9 cellular contexts compared by ENCODE assay signal in the genomic region with DNA sequence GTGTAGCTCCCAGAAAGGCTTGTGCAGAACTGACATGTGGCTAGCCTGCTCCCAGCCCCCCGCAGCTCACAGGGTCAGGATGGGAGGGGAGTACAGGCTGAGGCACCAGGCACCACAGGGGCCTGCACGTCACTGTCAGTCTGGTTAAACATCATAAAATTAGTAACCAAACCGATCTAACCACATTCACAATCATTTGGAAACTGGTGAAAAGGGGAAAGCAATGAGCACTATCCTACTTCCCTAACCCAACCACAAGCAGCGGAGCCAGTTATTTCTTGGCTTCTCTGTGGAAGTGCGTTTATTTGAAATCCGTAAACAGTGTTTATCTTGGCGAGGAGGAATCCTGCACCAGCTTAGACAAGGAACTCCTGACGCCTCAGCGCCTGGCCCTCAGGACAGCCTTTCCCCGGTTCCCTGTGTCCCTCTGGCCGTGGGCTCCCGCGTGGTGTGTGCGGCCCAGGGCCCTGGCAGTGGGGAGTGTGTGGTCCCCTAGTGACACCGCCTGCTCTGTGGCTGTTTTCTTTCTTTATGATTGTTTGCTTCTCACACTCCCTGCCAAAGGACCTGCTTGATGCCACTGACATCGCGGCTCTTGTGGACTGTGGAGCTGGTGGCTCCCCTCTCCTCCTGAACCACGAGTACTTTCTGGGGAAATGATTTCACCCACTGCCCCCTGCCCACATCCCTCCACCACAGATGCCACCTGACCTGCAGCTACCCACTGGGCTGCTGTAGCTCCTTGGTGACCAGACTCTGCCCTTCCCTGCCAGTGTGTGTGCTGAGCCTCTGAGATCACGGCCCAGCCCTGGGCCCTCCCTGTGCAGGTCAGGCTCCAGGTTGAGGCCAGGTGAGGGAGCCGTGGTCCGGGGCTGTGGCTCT. TPM values are rescaled to one million over a fixed set of nuclear protein-coding genes. Genes with fewer than 3 reads are reported as not detected.
DNase-seq lines count a peak whose midpoint lies in the region; ATAC-seq and TF ChIP-seq lines count a peak whose summit lies in the region.
"Had no signal": no experiment of that assay in that cellular context is flagged by ENCODE, and none has a peak within 500 bp of the region (broad histone marks: within the 10 kb centered on the region; RNA-seq: fewer than 3 reads in every experiment).

No MANE protein-coding gene starts in this region.

- H3K36me3 Mint-ChIP-seq in activated B cell treated with CpG ODN at 0.5 μM for 24 hours (ENCODE audit: low read depth) (peaks cover 6% of the 10 kb centered on the region), endothelial cell (ENCODE audit: low read depth, unreplicated experiment) (no peaks in the 10 kb centered on the region)

- peaks cover 36% of the 10 kb centered on the region for H3K4me1 Mint-ChIP-seq in activated B cell treated with CpG ODN at 0.5 μM for 24 hours
- H3K4me1 Mint-ChIP-seq in endothelial cell (ENCODE audit: unreplicated experiment), result peaks cover 4% of the 10 kb centered on the region

- peak overlapping the region; percentile 26 to 57 for H3K27ac ChIP-seq in right atrium auricular region
- H3K27ac ChIP-seq: SJCRH30 had no signal

- DNase-seq in Caki2 (ENCODE audit: low read depth) (peak; percentile 84), activated B cell treated with CpG ODN at 0.5 μM for 24 hours (peak; percentile 49), right atrium auricular region (ENCODE audit: low spot score) (peak; percentile 67), endothelial cell (ENCODE audit: low spot score) (no peak), NCI-H1105 (lab: John Stamatoyannopoulos, UW) (no peak)
- peak; percentile 39 to 53 for DNase-seq in stimulated activated CD8-positive, alpha-beta memory T cell treated with anti-CD3 and anti-CD28 coated beads, Interleukin-15, amount 100 ng/mL, for 48 hours (ENCODE audit: low read depth in 2 of 2)

- peak; percentile 33 for TF ChIP-seq POLR2A in GM19099 (IDR thresholded peaks at IDR 0.05; ENCODE audit: extremely low read depth, insufficient read length, low read depth)

- no peak for TF ChIP-seq CTCF in activated B cell treated with CpG ODN at 0.5 μM for 24 hours (IDR thresholded peaks at IDR 0.05)
- TF ChIP-seq CTCF in right atrium auricular region (IDR thresholded peaks at IDR 0.05), result no peak
- no peak for TF ChIP-seq CTCF in endothelial cell (IDR thresholded peaks at IDR 0.05; ENCODE audit: unreplicated experiment)

- H3K4me3 Mint-ChIP-seq in activated B cell treated with CpG ODN at 0.5 μM for 24 hours (peak overlapping the region; percentile 74), endothelial cell (ENCODE audit: unreplicated experiment) (no peak overlapping the region)

- in situ Hi-C loops in Caki2 (cut with HindIII; ENCODE audit: low pct_unique_long_range_greater_than_20kb, low sequenced_read_pairs), result no loop called here

- H3K27me3 Mint-ChIP-seq in activated B cell treated with CpG ODN at 0.5 μM for 24 hours (no peaks in the 10 kb centered on the region), endothelial cell (ENCODE audit: unreplicated experiment) (peaks cover 7% of the 10 kb centered on the region)

- ATAC-seq in HG03439 (IDR thresholded peaks at IDR 0.05; ENCODE audit: unreplicated experiment), result peak; percentile 19
- peak; percentile 16 for ATAC-seq in activated B cell treated with CpG ODN at 0.5 μM for 24 hours (ENCODE audit: low read depth)

- H3K27ac Mint-ChIP-seq in activated B cell treated with CpG ODN at 0.5 μM for 24 hours (peak overlapping the region; percentile 84), endothelial cell (ENCODE audit: unreplicated experiment) (no peak overlapping the region)

- POLR2A ChIA-PET in activated B cell treated with CpG ODN at 0.5 μM for 24 hours (lab: Charles Lee), result interaction anchor here (1.0 to 2.2 kb wide), 9 partner anchors 9 to 129 kb away, joined by 3 to 16 read pairs (median 4); no protein-coding TSS in a partner anchor

- no peak overlapping the region for H3K4me3 ChIP-seq in right atrium auricular region
- H3K4me3 ChIP-seq: SJCRH30 had no signal

- intact Hi-C loops in activated B cell treated with CpG ODN at 0.5 μM for 24 hours (cut with micrococcal nuclease), result loop anchor here (1.0 kb wide), 1 partner anchor 62 kb away; no protein-coding TSS in a partner anchor

- H3K9me3 ChIP-seq in right atrium auricular region, result no peaks in the 10 kb centered on the region
- H3K9me3 ChIP-seq: SJCRH30 had no signal

- CTCF ChIA-PET in activated B cell treated with CpG ODN at 0.5 μM for 24 hours (lab: Charles Lee), result interaction anchor here (0.6 to 0.8 kb wide), 2 partner anchors 18 to 46 kb away, joined by 3 read pairs; no protein-coding TSS in a partner anchor

- H3K27me3 ChIP-seq in right atrium auricular region, result no peaks in the 10 kb centered on the region
- H3K27me3 ChIP-seq: SJCRH30 had no signal

- H3K9me3 Mint-ChIP-seq in activated B cell treated with CpG ODN at 0.5 μM for 24 hours (peaks cover 2% of the 10 kb centered on the region), endothelial cell (ENCODE audit: unreplicated experiment) (no peaks in the 10 kb centered on the region)

- peaks cover 0 to 81% of the 10 kb centered on the region in 2 donors for H3K4me1 ChIP-seq in right atrium auricular region
- H3K4me1 ChIP-seq: SJCRH30 had no signal

- no peaks in the 10 kb centered on the region for H3K36me3 ChIP-seq in right atrium auricular region
- H3K36me3 ChIP-seq: SJCRH30 had no signal

RNA-seq across cellular contexts. Expression of a gene that starts 38.0 kb away (rescaled TPM):
- 21.2 and 47.5 TPM in 2 replicates for total RNA-seq in Caki2 (2014; rRNA removed; shearing (Covaris generic); ENCODE audit: low replicate concordance)
- 20.5 and 24.9 TPM in 2 replicates for total RNA-seq in activated B cell treated with CpG ODN at 0.5 μM for 24 hours
- 100 to 1,000 TPM; 116 to 143 TPM for total RNA-seq in right atrium auricular region
- total RNA-seq in endothelial cell (ENCODE audit: unreplicated experiment), result 45.2 TPM

Comparison
In these comparisons a context has a peak if more than half of its experiments do, and no peak if none do; other contexts are left out.
1. DNase-seq: peak in Caki2 (single experiment), activated B cell treated with CpG ODN at 0.5 μM for 24 hours (single experiment), right atrium auricular region (single experiment) and stimulated activated CD8-positive, alpha-beta memory T cell treated with anti-CD3 and anti-CD28 coated beads, Interleukin-15, amount 100 ng/mL, for 48 hours (2 of 2); none in endothelial cell (single experiment) and NCI-H1105 (single experiment).